ENCODE assay signal across 1 cellular context in genomic region chr15:97979131-97979502, GRCh38.
TF ChIP-seq lines count a peak whose summit lies in the region.

No MANE protein-coding gene starts in this region.

TF ChIP-seq in HepG2, 621 proteins besides CTCF, POLR2A, EP300 and RAD21 (continued from another document):
- no peak for TF ChIP-seq CENPT (CRISPR knock-in tag; IDR thresholded peaks at IDR 0.05; ENCODE audit: low read depth)
